In genomic region chr2:31147645-31148044, GRCh38 we compare ENCODE assay signal across 22 cellular contexts.
"Had no signal": no experiment of that assay in that cellular context is flagged by ENCODE, and none has a peak within 500 bp of the region (broad histone marks: within the 10 kb centered on the region; RNA-seq: fewer than 3 reads in every experiment).

No MANE protein-coding gene starts in this region.

- H3K4me3 Mint-ChIP-seq: dendritic cell treated with granulocyte-macrophage colony-stimulating factor and Interleukin-4, amounts not matched to agents 40 ng/mL and 50 ng/mL, for 4 days; effector memory CD8-positive, alpha-beta T cell; endodermal cell had no signal

- ATAC-seq: effector memory CD8-positive, alpha-beta T cell; esophagus mucosa; foreskin keratinocyte; gastrocnemius medialis; gastroesophageal sphincter; heart left ventricle; heart right ventricle had no signal

- H3K27ac Mint-ChIP-seq: dendritic cell treated with granulocyte-macrophage colony-stimulating factor and Interleukin-4, amounts not matched to agents 40 ng/mL and 50 ng/mL, for 4 days; effector memory CD8-positive, alpha-beta T cell; endodermal cell had no signal

- H3K9me3 Mint-ChIP-seq: dendritic cell treated with granulocyte-macrophage colony-stimulating factor and Interleukin-4, amounts not matched to agents 40 ng/mL and 50 ng/mL, for 4 days; effector memory CD8-positive, alpha-beta T cell; endodermal cell had no signal

- DNase-seq: colonic mucosa; cortex of kidney; dermis blood vessel endothelial cell; dorsolateral prefrontal cortex; effector CD4-positive, alpha-beta T cell; effector CD8-positive, alpha-beta T cell; effector memory CD4-positive, alpha-beta T cell; effector memory CD8-positive, alpha-beta T cell; endodermal cell; erythroblast; esophagus squamous epithelium; foreskin fibroblast; foreskin melanocyte; gastrocnemius medialis; glutamatergic neuron; head of caudate nucleus; heart left ventricle; heart right ventricle had no signal

- H3K4me1 Mint-ChIP-seq: endodermal cell had no signal

- H3K27me3 Mint-ChIP-seq: dendritic cell treated with granulocyte-macrophage colony-stimulating factor and Interleukin-4, amounts not matched to agents 40 ng/mL and 50 ng/mL, for 4 days had no signal
